In the genomic region with DNA sequence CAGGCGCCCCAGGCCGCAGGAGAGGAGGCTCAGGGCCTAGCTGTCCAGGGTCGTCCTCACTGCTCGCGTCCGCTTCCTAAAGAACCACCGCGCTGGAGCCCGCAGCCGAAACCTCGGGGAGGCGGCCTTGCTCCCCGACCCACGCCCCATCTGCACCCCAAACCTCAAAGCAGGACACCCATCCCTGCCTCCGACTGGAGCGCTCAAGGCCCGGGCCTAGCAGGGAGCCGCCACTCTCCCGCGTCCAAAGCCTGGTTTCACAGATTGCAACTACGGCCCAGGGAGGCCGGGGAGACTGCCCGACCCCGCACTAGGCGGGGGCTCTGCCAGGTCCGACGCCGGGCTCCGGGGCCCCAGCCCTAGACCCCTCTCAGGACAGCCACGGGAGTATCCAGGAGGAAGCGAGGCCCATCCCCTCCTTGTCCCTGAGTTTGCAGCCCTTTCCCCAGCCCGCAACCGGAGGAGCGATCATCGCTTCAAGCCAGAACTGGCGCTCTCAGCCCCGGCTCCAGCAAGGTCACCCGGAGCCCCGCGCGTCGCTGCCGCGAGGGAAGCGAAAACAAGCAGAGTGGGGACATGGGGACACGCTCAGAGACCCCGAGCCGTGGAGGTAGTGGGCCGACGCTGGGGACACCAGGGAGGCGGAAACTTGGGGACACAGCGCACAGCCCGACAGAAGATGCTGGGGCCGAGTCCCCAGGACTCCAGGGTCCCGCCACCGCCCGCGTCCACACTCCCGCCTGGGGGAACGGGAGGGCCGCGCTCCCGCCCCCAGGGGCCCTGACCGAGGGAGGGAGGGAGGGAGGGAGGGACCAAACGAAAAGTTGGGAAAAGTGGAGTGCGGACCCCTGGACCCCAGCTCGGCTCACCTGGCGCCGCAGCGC, we compare ENCODE assay signal across 1 cellular context.
A peak's percentile ranks its signal among the peaks of the same experiment; 100 is the strongest.
TF ChIP-seq lines count a peak whose summit lies in the region.

No MANE protein-coding gene starts in this region.

TF ChIP-seq in HepG2, 621 proteins besides CTCF, POLR2A, EP300 and RAD21 (continued from another document):
- TF ChIP-seq, protein P1, sequence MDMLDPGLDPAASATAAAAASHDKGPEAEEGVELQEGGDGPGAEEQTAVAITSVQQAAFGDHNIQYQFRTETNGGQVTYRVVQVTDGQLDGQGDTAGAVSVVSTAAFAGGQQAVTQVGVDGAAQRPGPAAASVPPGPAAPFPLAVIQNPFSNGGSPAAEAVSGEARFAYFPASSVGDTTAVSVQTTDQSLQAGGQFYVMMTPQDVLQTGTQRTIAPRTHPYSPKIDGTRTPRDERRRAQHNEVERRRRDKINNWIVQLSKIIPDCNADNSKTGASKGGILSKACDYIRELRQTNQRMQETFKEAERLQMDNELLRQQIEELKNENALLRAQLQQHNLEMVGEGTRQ (IDR thresholded peaks at IDR 0.05; ENCODE audit: low read depth, low read length) = no peak
- TF ChIP-seq, protein P1 (CRISPR knock-in tag; IDR thresholded peaks at IDR 0.05; ENCODE audit: borderline replicate concordance) = no peak
- TF ChIP-seq MATR3 (CRISPR knock-in tag; IDR thresholded peaks at IDR 0.05) (0 out of 2 replicates have a peak, but pooled peaks have one; percentile 36), KDM5A (IDR thresholded peaks at IDR 0.05; ENCODE audit: borderline replicate concordance, low read length) (no peak), ZNF792 (CRISPR knock-in tag; IDR thresholded peaks at IDR 0.05) (no peak), ZNF232 (CRISPR knock-in tag; IDR thresholded peaks at IDR 0.05; ENCODE audit: borderline replicate concordance) (0 out of 2 replicates have a peak, but pooled peaks have one; percentile 10), GABPA (IDR thresholded peaks at IDR 0.05; ENCODE audit: low read depth, low read length) (no peak), GABPA (CRISPR knock-in tag; IDR thresholded peaks at IDR 0.05; ENCODE audit: low read depth) (no peak), TOPORS (CRISPR knock-in tag; IDR thresholded peaks at IDR 0.05) (no peak), ATM (IDR thresholded peaks at IDR 0.05; ENCODE audit: borderline replicate concordance) (no peak), ZNF564 (CRISPR knock-in tag; IDR thresholded peaks at IDR 0.05) (no peak), AGO2 (optimal IDR thresholded peaks at IDR 0.05; ENCODE audit: low read depth, low read length) (peak; percentile 55), ZNF256 (CRISPR knock-in tag; conservative IDR thresholded peaks at IDR 0.05) (no peak), ZFP36 (IDR thresholded peaks at IDR 0.05; ENCODE audit: borderline replicate concordance, low read depth, low read length, partially characterized antibody) (no peak)
- TF ChIP-seq, protein P2, sequence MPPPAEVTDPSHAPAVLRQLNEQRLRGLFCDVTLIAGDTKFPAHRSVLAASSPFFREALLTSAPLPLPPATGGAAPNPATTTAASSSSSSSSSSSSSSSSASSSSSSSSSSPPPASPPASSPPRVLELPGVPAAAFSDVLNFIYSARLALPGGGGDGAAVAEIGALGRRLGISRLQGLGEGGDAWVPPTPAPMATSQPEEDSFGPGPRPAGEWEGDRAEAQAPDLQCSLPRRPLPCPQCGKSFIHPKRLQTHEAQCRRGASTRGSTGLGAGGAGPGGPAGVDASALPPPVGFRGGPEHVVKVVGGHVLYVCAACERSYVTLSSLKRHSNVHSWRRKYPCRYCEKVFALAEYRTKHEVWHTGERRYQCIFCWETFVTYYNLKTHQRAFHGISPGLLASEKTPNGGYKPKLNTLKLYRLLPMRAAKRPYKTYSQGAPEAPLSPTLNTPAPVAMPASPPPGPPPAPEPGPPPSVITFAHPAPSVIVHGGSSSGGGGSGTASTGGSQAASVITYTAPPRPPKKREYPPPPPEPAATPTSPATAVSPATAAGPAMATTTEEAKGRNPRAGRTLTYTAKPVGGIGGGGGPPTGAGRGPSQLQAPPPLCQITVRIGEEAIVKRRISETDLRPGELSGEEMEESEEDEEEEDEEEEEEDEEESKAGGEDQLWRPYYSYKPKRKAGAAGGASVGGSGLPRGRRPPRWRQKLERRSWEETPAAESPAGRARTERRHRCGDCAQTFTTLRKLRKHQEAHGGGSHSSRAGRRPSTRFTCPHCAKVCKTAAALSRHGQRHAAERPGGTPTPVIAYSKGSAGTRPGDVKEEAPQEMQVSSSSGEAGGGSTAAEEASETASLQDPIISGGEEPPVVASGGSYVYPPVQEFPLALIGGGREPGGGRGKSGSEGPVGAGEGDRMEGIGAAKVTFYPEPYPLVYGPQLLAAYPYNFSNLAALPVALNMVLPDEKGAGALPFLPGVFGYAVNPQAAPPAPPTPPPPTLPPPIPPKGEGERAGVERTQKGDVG (CRISPR knock-in tag; IDR thresholded peaks at IDR 0.05; ENCODE audit: borderline replicate concordance) = 0 out of 2 replicates have a peak, but pooled peaks have one; percentile 29
- TF ChIP-seq, protein P3, sequence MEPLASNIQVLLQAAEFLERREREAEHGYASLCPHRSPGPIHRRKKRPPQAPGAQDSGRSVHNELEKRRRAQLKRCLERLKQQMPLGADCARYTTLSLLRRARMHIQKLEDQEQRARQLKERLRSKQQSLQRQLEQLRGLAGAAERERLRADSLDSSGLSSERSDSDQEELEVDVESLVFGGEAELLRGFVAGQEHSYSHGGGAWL (CRISPR knock-in tag; IDR thresholded peaks at IDR 0.05) = no peak
- TF ChIP-seq, protein P4, sequence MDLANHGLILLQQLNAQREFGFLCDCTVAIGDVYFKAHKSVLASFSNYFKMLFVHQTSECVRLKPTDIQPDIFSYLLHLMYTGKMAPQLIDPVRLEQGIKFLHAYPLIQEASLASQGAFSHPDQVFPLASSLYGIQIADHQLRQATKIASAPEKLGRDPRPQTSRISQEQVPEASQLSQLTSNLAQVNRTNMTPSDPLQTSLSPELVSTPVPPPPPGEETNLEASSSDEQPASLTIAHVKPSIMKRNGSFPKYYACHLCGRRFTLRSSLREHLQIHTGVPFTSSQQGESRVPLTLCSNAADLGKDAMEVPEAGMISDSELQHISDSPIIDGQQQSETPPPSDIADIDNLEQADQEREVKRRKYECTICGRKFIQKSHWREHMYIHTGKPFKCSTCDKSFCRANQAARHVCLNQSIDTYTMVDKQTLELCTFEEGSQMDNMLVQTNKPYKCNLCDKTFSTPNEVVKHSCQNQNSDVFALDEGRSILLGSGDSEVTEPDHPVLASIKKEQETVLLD (CRISPR knock-in tag; IDR thresholded peaks at IDR 0.05; ENCODE audit: low read depth) = no peak
